In genomic region chr14:72788972-72789728, GRCh38 we compare ENCODE assay signal across 18 cellular contexts.
DNase-seq lines count a peak whose midpoint lies in the region; ATAC-seq and TF ChIP-seq lines count a peak whose summit lies in the region.
"Had no signal": no experiment of that assay in that cellular context is flagged by ENCODE, and none has a peak within 500 bp of the region (broad histone marks: within the 10 kb centered on the region; RNA-seq: fewer than 3 reads in every experiment).

No MANE protein-coding gene starts in this region.

- peaks cover 43% of the 10 kb centered on the region for H3K4me1 ChIP-seq in BE2C
- H3K4me1 ChIP-seq in GM23338 (ENCODE audit: insufficient read depth): no peaks in the 10 kb centered on the region; the same call in 1 of the 2 replicates
- H3K4me1 ChIP-seq: breast epithelium, esophagus squamous epithelium, SJSA1, suprapubic skin had no signal

- H3K4me1 Mint-ChIP-seq in GM23338: peaks cover 24% of the 10 kb centered on the region

- H3K4me3 ChIP-seq in BE2C (ENCODE audit: low read depth, low read length): no peak overlapping the region
- H3K4me3 ChIP-seq in GM23338: no peak overlapping the region
- H3K4me3 ChIP-seq: breast epithelium, esophagus squamous epithelium, SJSA1, suprapubic skin had no signal

- H3K9me3 Mint-ChIP-seq in GM23338: no peaks in the 10 kb centered on the region; the same call in 2 of the 3 replicates
- H3K9me3 Mint-ChIP-seq: activated naive CD8-positive, alpha-beta T cell treated with anti-CD3 and anti-CD28 coated beads, Interleukin-2, amount 50 U/mL, for 24 hours; nephron had no signal

- H3F3A ChIP-seq in GM23338 (replicated peaks; ENCODE audit: low read depth): no peaks in the 10 kb centered on the region

- ATAC-seq in GM23338 (peak; percentile 37), HG03521 (IDR thresholded peaks at IDR 0.05; ENCODE audit: unreplicated experiment) (no peak)
- ATAC-seq: activated naive CD8-positive, alpha-beta T cell treated with anti-CD3 and anti-CD28 coated beads, Interleukin-2, amount 50 U/mL, for 24 hours had no signal

- H3K27me3 ChIP-seq in BE2C (no peaks in the 10 kb centered on the region), GM23338 (ENCODE audit: insufficient read depth) (no peaks in the 10 kb centered on the region)
- H3K27me3 ChIP-seq: breast epithelium, esophagus squamous epithelium, SJSA1, suprapubic skin had no signal

- peaks cover 8% of the 10 kb centered on the region for H3K27me3 Mint-ChIP-seq in GM23338 (ENCODE audit: insufficient read depth, low read depth, poor library complexity)
- H3K27me3 Mint-ChIP-seq: activated naive CD8-positive, alpha-beta T cell treated with anti-CD3 and anti-CD28 coated beads, Interleukin-2, amount 50 U/mL, for 24 hours; progenitor cell of endocrine pancreas had no signal

- H3K4me3 Mint-ChIP-seq in GM23338: no peak overlapping the region
- H3K4me3 Mint-ChIP-seq: activated naive CD8-positive, alpha-beta T cell treated with anti-CD3 and anti-CD28 coated beads, Interleukin-2, amount 50 U/mL, for 24 hours; nephron had no signal

- H3K36me3 ChIP-seq in BE2C (no peaks in the 10 kb centered on the region), GM23338 (ENCODE audit: insufficient read depth) (no peaks in the 10 kb centered on the region)
- H3K36me3 ChIP-seq: breast epithelium, esophagus squamous epithelium, SJSA1, suprapubic skin had no signal

- TF ChIP-seq CTCF in BE2C (IDR thresholded peaks at IDR 0.05; ENCODE audit: low read depth, low read length) (no peak), GM23338 (conservative IDR thresholded peaks at IDR 0.05; ENCODE audit: low read depth in 2 of 2) (no peak)

- no peak overlapping the region for H3K27ac ChIP-seq in GM23338 (ENCODE audit: low read depth)
- H3K27ac ChIP-seq: breast epithelium, esophagus squamous epithelium, SJSA1, suprapubic skin had no signal

- no peak overlapping the region for H3K27ac Mint-ChIP-seq in GM23338
- H3K27ac Mint-ChIP-seq: activated naive CD8-positive, alpha-beta T cell treated with anti-CD3 and anti-CD28 coated beads, Interleukin-2, amount 50 U/mL, for 24 hours; nephron; progenitor cell of endocrine pancreas had no signal

- H3K9me2 ChIP-seq in GM23338 (ENCODE audit: insufficient read depth): peaks cover 3% of the 10 kb centered on the region; the same call in 1 of the 2 replicates

- H4K20me1 ChIP-seq in GM23338 (replicated peaks; ENCODE audit: insufficient read depth): no peaks in the 10 kb centered on the region

- DNase-seq in BE2C (peak; percentile 76), GM23338 (ENCODE audit: low spot score) (peak; percentile 24), RPMI8226 (peak; percentile 18), left kidney (ENCODE audit: low read depth, low spot score) (peak; percentile 59), GDM1 (lab: John Stamatoyannopoulos, UW) (no peak), NCI-H1930 (lab: John Stamatoyannopoulos, UW) (no peak)
- no peak for DNase-seq in activated CD8-positive, alpha-beta memory T cell treated with anti-CD3 and anti-CD28 coated beads, Interleukin-2, amount 50 U/mL, for 4 hours
- DNase-seq: activated CD4-positive, CD25-positive, alpha-beta regulatory T cell treated with anti-CD3 and anti-CD28 coated beads, Interleukin-2, amount 50 U/mL, for 72 hours; activated naive CD8-positive, alpha-beta T cell treated with anti-CD3 and anti-CD28 coated beads, Interleukin-2, amount 50 U/mL, for 24 hours; effector CD4-positive, alpha-beta T cell; esophagus squamous epithelium; NCI-H510A had no signal

- H3K4me2 ChIP-seq in GM23338: no peak overlapping the region

- no peaks in the 10 kb centered on the region for H3K36me3 Mint-ChIP-seq in GM23338 (ENCODE audit: low read depth)

- no peaks in the 10 kb centered on the region for H3K79me2 ChIP-seq in GM23338 (replicated peaks; ENCODE audit: insufficient read depth)

- H3K9me3 ChIP-seq in BE2C: no peaks in the 10 kb centered on the region
- H3K9me3 ChIP-seq: breast epithelium, esophagus squamous epithelium, SJSA1, suprapubic skin had no signal

- no peak overlapping the region for H2AFZ ChIP-seq in GM23338

TF ChIP-seq in GM23338, 12 proteins besides CTCF, POLR2A, EP300 and RAD21 (continues in another document):
- TF ChIP-seq STAT1 (IDR thresholded peaks at IDR 0.05; ENCODE audit: unreplicated experiment) (no peak), POLR2AphosphoS5 (IDR thresholded peaks at IDR 0.05; ENCODE audit: low read depth) (no peak), ETS1 (IDR thresholded peaks at IDR 0.05) (no peak), JUNB (IDR thresholded peaks at IDR 0.05; ENCODE audit: unreplicated experiment) (no peak), ZNF462 (CRISPR knock-in tag; IDR thresholded peaks at IDR 0.05) (no peak), ZNF331 (CRISPR knock-in tag; IDR thresholded peaks at IDR 0.05; ENCODE audit: low read depth) (no peak), ZNF114 (CRISPR knock-in tag; IDR thresholded peaks at IDR 0.05) (no peak)

Comparison
In these comparisons a context has a peak if more than half of its experiments do, and no peak if none do; other contexts are left out.
1. DNase-seq: peak in BE2C (single experiment), GM23338 (single experiment), RPMI8226 (single experiment) and left kidney (single experiment); none in GDM1 (single experiment), NCI-H1930 (0 of 2) and activated CD8-positive, alpha-beta memory T cell treated with anti-CD3 and anti-CD28 coated beads, Interleukin-2, amount 50 U/mL, for 4 hours (single experiment).